In the genomic region with DNA sequence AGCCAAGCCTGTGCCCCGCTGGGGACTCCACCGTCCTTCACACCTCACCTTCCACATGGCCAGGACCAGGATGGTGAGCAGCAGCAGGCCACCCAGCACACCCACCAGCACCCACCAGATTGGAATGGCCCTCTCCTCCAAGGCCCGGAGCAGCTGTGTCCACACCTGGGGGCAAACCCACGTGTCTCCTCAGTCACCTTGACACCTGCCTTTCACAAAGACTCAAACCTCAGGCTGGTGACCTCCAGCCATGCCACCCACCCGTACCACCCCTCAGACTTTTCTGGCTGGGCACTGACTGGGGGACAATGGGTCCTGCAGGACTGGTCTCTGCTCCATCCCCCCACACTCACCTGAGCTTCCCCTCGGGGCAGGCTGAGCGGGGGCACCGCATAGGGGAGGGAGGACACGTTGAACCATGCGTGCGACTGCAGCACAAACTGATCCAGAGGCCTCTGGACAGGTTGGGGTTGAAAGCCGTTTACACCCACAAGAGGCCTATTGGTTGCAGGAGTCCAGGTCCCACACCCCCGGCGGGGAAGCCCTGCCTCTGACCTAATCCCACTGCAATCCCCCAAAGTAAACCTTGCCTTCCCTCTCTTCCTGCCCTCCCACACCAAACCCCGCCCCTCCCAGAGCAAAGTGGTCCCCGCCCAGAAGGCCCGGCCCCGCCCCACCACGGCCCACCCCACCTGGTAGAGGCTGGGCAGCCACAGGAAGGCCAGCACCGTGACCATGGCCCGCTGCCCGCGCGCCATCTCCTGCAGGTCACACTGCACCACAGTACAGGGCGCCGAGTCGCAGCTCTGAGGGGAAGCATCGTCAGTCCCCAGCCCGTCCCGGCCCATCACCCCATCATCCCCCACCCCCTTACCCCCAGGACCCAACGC, we compare ENCODE assay signal across 14 cellular contexts. TPM values are rescaled to one million over a fixed set of nuclear protein-coding genes. Genes with fewer than 3 reads are reported as not detected.
A peak's percentile ranks its signal among the peaks of the same experiment; 100 is the strongest.
DNase-seq lines count a peak whose midpoint lies in the region; ATAC-seq, FAIRE-seq and TF ChIP-seq lines count a peak whose summit lies in the region.
"Had no signal": no experiment of that assay in that cellular context is flagged by ENCODE, and none has a peak within 500 bp of the region (broad histone marks: within the 10 kb centered on the region; RNA-seq: fewer than 3 reads in every experiment).

No MANE protein-coding gene starts in this region.

- H3K9me3 ChIP-seq in right atrium auricular region, result no peaks in the 10 kb centered on the region
- H3K9me3 ChIP-seq in gastroesophageal sphincter, result no peaks in the 10 kb centered on the region
- no peaks in the 10 kb centered on the region for H3K9me3 ChIP-seq in HepG2 (ENCODE audit: low read length)
- H3K9me3 ChIP-seq: esophagus muscularis mucosa, HAP-1 had no signal

- WGBS in gastroesophageal sphincter (ENCODE audit: low coverage in 1 of 2), 2 donors, result 87% methylated on average over 3 of the region's 31 CpGs; no CpG with 5 or more reads in 1 of the 2 donors
- WGBS in HepG2 (ENCODE audit: low lambda C conversion rate), result 15% methylated on average over 24 of the region's 31 CpGs

- H3K36me3 ChIP-seq in right atrium auricular region (no peaks in the 10 kb centered on the region), gastroesophageal sphincter (no peaks in the 10 kb centered on the region), HepG2 (replicated peaks in 1 of 2; ENCODE audit: control insufficient read depth in 1 of 2, insufficient read depth in 2 of 2, low read length in 2 of 2) (no peaks in the 10 kb centered on the region)
- H3K36me3 ChIP-seq: esophagus muscularis mucosa, HAP-1 had no signal

- no peak for TF ChIP-seq POLR2A in gastroesophageal sphincter (IDR thresholded peaks at IDR 0.05)
- TF ChIP-seq POLR2A in HepG2 (IDR thresholded peaks at IDR 0.05; ENCODE audit: insufficient read depth in 1 of 2, low read depth in 2 of 2, low read length in 2 of 2), result peak; percentile 40 to 60; a peak in 1 of 4 replicates

- ATAC-seq in Right ventricle myocardium inferior, result no peak
- ATAC-seq in gastroesophageal sphincter, result peak; percentile 61
- ATAC-seq in HepG2, result peak; percentile 74
- ATAC-seq: activated naive CD4-positive, alpha-beta T cell treated with anti-CD3 and anti-CD28 coated beads, Interleukin-2, amount 50 U/mL, for 72 hours had no signal

- peak overlapping the region; percentile 77 for H3K4me2 ChIP-seq in HepG2 (ENCODE audit: low read depth, low read length)

- no peak overlapping the region for H2AFZ ChIP-seq in HepG2 (ENCODE audit: low read length)

- TF ChIP-seq CTCF in right atrium auricular region (IDR thresholded peaks at IDR 0.05) (no peak), gastroesophageal sphincter (IDR thresholded peaks at IDR 0.05) (no peak), HepG2 (CRISPR knock-in tag; IDR thresholded peaks at IDR 0.05) (0 out of 2 replicates have a peak, but pooled peaks have one; percentile 2)

- TF ChIP-seq EP300 in gastroesophageal sphincter (IDR thresholded peaks at IDR 0.05), result no peak
- peak in 1 of 2 experiments; percentile 31; a peak in 1 of 4 replicates for TF ChIP-seq EP300 in HepG2 (IDR thresholded peaks at IDR 0.05; ENCODE audit: low read depth in 2 of 2, low read length in 2 of 2)
- no peak for TF ChIP-seq EP300 in HepG2 (CRISPR knock-in tag; IDR thresholded peaks at IDR 0.05; ENCODE audit: borderline replicate concordance)

- CTCF ChIA-PET in HepG2 (lab: Yijun Ruan, JAX; ENCODE audit: low intra/inter-chr PET ratio, low total read pairs), result interaction anchor here (1.3 kb wide), 1 partner anchor 8 kb away, joined by 3 read pairs; no protein-coding TSS in a partner anchor

- H4K20me1 ChIP-seq in HepG2 (ENCODE audit: insufficient read depth, low read length), result no peaks in the 10 kb centered on the region; the same call in 1 of the 2 replicates

- peaks cover 0 to 26% of the 10 kb centered on the region in 2 donors for H3K4me1 ChIP-seq in right atrium auricular region
- H3K4me1 ChIP-seq in gastroesophageal sphincter, result peaks cover 0 to 26% (median 4%) of the 10 kb centered on the region in 3 donors
- H3K4me1 ChIP-seq in HepG2 (ENCODE audit: insufficient read depth, low read length), result peaks cover 66% of the 10 kb centered on the region
- H3K4me1 ChIP-seq: HAP-1 had no signal

- intact Hi-C loops in Right ventricle myocardium inferior (cut with DNase I) (no loop called here), HepG2 (cut with micrococcal nuclease; ENCODE audit: unreplicated experiment) (no loop called here)

- BruUV-seq in HepG2 (replicated peaks; lab: Mats Ljungman, UMichigan), result no TSS peak

- DNase-seq in Right ventricle myocardium inferior (ENCODE audit: missing footprints) (peak; percentile 69), right atrium auricular region (ENCODE audit: low spot score) (no peak), HepG2 (ENCODE audit: low spot score) (peak; percentile 87), NCI-H1436 (lab: John Stamatoyannopoulos, UW) (no peak), NCI-H2107 treated with DMSO at 0.1 percent for 48 hours (lab: John Stamatoyannopoulos, UW; ENCODE audit: unreplicated experiment) (no peak), OCI-M2 (lab: John Stamatoyannopoulos, UW; ENCODE audit: unreplicated experiment) (no peak), DMS 273 (lab: John Stamatoyannopoulos, UW; ENCODE audit: unreplicated experiment) (no peak)
- DNase-seq: DND-41, Kasumi-1 had no signal

- peak overlapping the region; percentile 27; the same call in 1 of the 2 replicates for H3K9ac ChIP-seq in HepG2 (ENCODE audit: insufficient read depth, low read depth, low read length)

- H3K4me3 ChIP-seq in right atrium auricular region (no peak overlapping the region), gastroesophageal sphincter (peak overlapping the region in 1 of 2 donors; percentile 4), HepG2 (replicated peaks in 1 of 3; ENCODE audit: insufficient read depth in 1 of 3, low read depth in 2 of 3, low read length in 3 of 3) (peak overlapping the region; percentile 14 to 55 (median 27); a peak in 5 of 6 replicates)
- H3K4me3 ChIP-seq: esophagus muscularis mucosa, HAP-1 had no signal

- no peaks in the 10 kb centered on the region for H3K27me3 ChIP-seq in right atrium auricular region
- peaks cover 30% of the 10 kb centered on the region for H3K27me3 ChIP-seq in gastroesophageal sphincter
- H3K27me3 ChIP-seq in HepG2 (ENCODE audit: control insufficient read depth in 1 of 2, insufficient read depth in 2 of 2, low read length in 2 of 2), result peaks cover 0 to 12% of the 10 kb centered on the region in 2 experiments; a peak in 2 of 5 replicates

- no peak for FAIRE-seq in HepG2 (lab: Jason Lieb, UNC)
- FAIRE-seq: islet of Langerhans had no signal

- in situ Hi-C loops in HepG2 (cut with HindIII; ENCODE audit: extremely low pct_ligation_motif_present, low pct_unique_long_range_greater_than_20kb), result no loop called here

- no peak for TF ChIP-seq RAD21 in HepG2 (CRISPR knock-in tag; IDR thresholded peaks at IDR 0.05)

- H3K27ac ChIP-seq in right atrium auricular region (no peak overlapping the region), gastroesophageal sphincter (no peak overlapping the region), HepG2 (ENCODE audit: extremely low read length, insufficient read depth, low read length) (no peak overlapping the region)
- H3K27ac ChIP-seq: esophagus muscularis mucosa had no signal

- no peaks in the 10 kb centered on the region for H3K79me2 ChIP-seq in HepG2 (ENCODE audit: insufficient read depth, low read length)

- POLR2A ChIA-PET in HepG2 (lab: Yijun Ruan, JAX), result interaction anchor here (1.5 to 2.8 kb wide), 3 partner anchors 10 to 129 kb away, joined by 5 to 12 read pairs (median 7); partner anchors contain the start of gene GPATCH8

RNA-seq across cellular contexts. Expression of gene FAM171A2, which starts 10.9 kb away (rescaled TPM):
- total RNA-seq in Right ventricle myocardium inferior, result 0.70 TPM
- total RNA-seq in right atrium auricular region, result 1 to 10 TPM; 2.4 to 3.3 TPM
- total RNA-seq in gastroesophageal sphincter, result 1 to 10 TPM in 2 of 4 donors, under 1 TPM in 1, not detected in 1; 0.50 to 3.0 (median 2.3) TPM
- 1.0 and 1.8 TPM in 2 replicates for total RNA-seq in HepG2 (2016; rRNA removed; fragmentation: Illumina TruSeq; extraction: Trizol)
- 0.44 and 1.2 TPM in 2 replicates for total RNA-seq in HepG2 (2016; cell fraction: cytosol; rRNA removed; fragmentation: Illumina TruSeq; extraction: Trizol; ENCODE audit: low read depth)
- 0.97 and 2.0 TPM in 2 replicates for total RNA-seq in HepG2 (2016; cell fraction: insoluble cytoplasmic fraction; rRNA removed; fragmentation: Illumina TruSeq; extraction: Trizol)
- 1.4 and 2.0 TPM in 2 replicates for total RNA-seq in HepG2 (2016; cell fraction: membrane; rRNA removed; fragmentation: Illumina TruSeq; extraction: Trizol)
- 1.8 and 2.4 TPM in 2 replicates for total RNA-seq in HepG2 (2016; cell fraction: nucleus; rRNA removed; fragmentation: Illumina TruSeq; extraction: Trizol)
- 3.6 and 5.8 TPM in 2 replicates for polyA plus RNA-seq in HepG2 (2011; rRNA removed)
- 3.3 and 4.9 TPM in 2 replicates for polyA plus RNA-seq in HepG2 (2011; cell fraction: cytosol; rRNA removed)
- 5.7 and 6.2 TPM in 2 replicates for polyA plus RNA-seq in HepG2 (2011; cell fraction: nucleus; rRNA removed)
- 3.9 and 7.7 TPM in 2 replicates for polyA plus RNA-seq in HepG2 (2012)
- polyA plus RNA-seq in HepG2 (2016; cell fraction: cytosol; fragmentation: Illumina TruSeq; extraction: Trizol; ENCODE audit: low read depth), result 0.99 and 1.1 TPM in 2 replicates
- 0.66 and 0.71 TPM in 2 replicates for polyA plus RNA-seq in HepG2 (2016; cell fraction: insoluble cytoplasmic fraction; fragmentation: Illumina TruSeq; extraction: Trizol; ENCODE audit: low read depth)
- 0.84 and 1.1 TPM in 2 replicates for polyA plus RNA-seq in HepG2 (2016; cell fraction: membrane; fragmentation: Illumina TruSeq; extraction: Trizol; ENCODE audit: low read depth)
- 3.3 and 3.5 TPM in 2 replicates for polyA plus RNA-seq in HepG2 (2016; cell fraction: nucleus; fragmentation: Illumina TruSeq; extraction: Trizol; ENCODE audit: insufficient read depth, low read depth)
- 1.3 and 9.8 TPM in 2 replicates for polyA minus RNA-seq in HepG2 (2011; rRNA and poly(A)+ RNA removed; ENCODE audit: low replicate concordance)
- polyA minus RNA-seq in HepG2 (2011; cell fraction: cytosol; rRNA and poly(A)+ RNA removed), result 3.0 and 3.8 TPM in 2 replicates
- polyA minus RNA-seq in HepG2 (2011; cell fraction: nucleus; rRNA and poly(A)+ RNA removed), result 1.3 and 2.7 TPM in 2 replicates

RNA-seq across cellular contexts. Expression of gene ITGA2B, which starts 14.9 kb away (rescaled TPM):
- total RNA-seq in Right ventricle myocardium inferior (0.78 TPM), right atrium auricular region (1 to 10 TPM; 1.0 to 2.6 TPM), gastroesophageal sphincter (1 to 10 TPM in 1 of 4 donors, under 1 TPM in 2, not detected in 1; 0.31 to 1.2 (median 0.45) TPM), HepG2 (2016; rRNA removed; fragmentation: Illumina TruSeq; extraction: Trizol) (0.38 and 0.41 TPM in 2 replicates)
- 0.30 TPM in 1 of 2 replicates, not detected in the other for total RNA-seq in HepG2 (2016; cell fraction: cytosol; rRNA removed; fragmentation: Illumina TruSeq; extraction: Trizol; ENCODE audit: low read depth)
- total RNA-seq in HepG2 (2016; cell fraction: insoluble cytoplasmic fraction; rRNA removed; fragmentation: Illumina TruSeq; extraction: Trizol), result 0.22 and 0.37 TPM in 2 replicates
- 0.19 and 0.83 TPM in 2 replicates for total RNA-seq in HepG2 (2016; cell fraction: membrane; rRNA removed; fragmentation: Illumina TruSeq; extraction: Trizol)
- total RNA-seq in HepG2 (2016; cell fraction: nucleus; rRNA removed; fragmentation: Illumina TruSeq; extraction: Trizol), result 0.37 and 0.44 TPM in 2 replicates
- polyA plus RNA-seq in HepG2 (2011; rRNA removed), result 1.1 and 1.9 TPM in 2 replicates
- 0.42 and 0.63 TPM in 2 replicates for polyA plus RNA-seq in HepG2 (2011; cell fraction: cytosol; rRNA removed)
- polyA plus RNA-seq in HepG2 (2011; cell fraction: nucleus; rRNA removed), result 11.3 and 12.6 TPM in 2 replicates
- 2.4 and 4.7 TPM in 2 replicates for polyA plus RNA-seq in HepG2 (2012)
- 0.27 TPM in 1 of 2 replicates, not detected in the other for polyA plus RNA-seq in HepG2 (2016; cell fraction: cytosol; fragmentation: Illumina TruSeq; extraction: Trizol; ENCODE audit: low read depth)
- 0.25 TPM in 1 of 2 replicates, not detected in the other for polyA plus RNA-seq in HepG2 (2016; cell fraction: insoluble cytoplasmic fraction; fragmentation: Illumina TruSeq; extraction: Trizol; ENCODE audit: low read depth)
- polyA plus RNA-seq in HepG2 (2016; cell fraction: membrane; fragmentation: Illumina TruSeq; extraction: Trizol; ENCODE audit: low read depth), result 0.40 TPM in 1 of 2 replicates, not detected in the other
- 0.60 and 1.3 TPM in 2 replicates for polyA plus RNA-seq in HepG2 (2016; cell fraction: nucleus; fragmentation: Illumina TruSeq; extraction: Trizol; ENCODE audit: insufficient read depth, low read depth)
- 0.74 and 1.3 TPM in 2 replicates for polyA minus RNA-seq in HepG2 (2011; rRNA and poly(A)+ RNA removed; ENCODE audit: low replicate concordance)
- 0.26 and 0.69 TPM in 2 replicates for polyA minus RNA-seq in HepG2 (2011; cell fraction: cytosol; rRNA and poly(A)+ RNA removed)
- polyA minus RNA-seq in HepG2 (2011; cell fraction: nucleus; rRNA and poly(A)+ RNA removed), result 1.9 and 2.4 TPM in 2 replicates

RNA-seq across cellular contexts. Expression of gene GRN, which starts 29.4 kb away (rescaled TPM):
- total RNA-seq in Right ventricle myocardium inferior (150 TPM), right atrium auricular region (100 to 1,000 TPM; 258 to 290 TPM), gastroesophageal sphincter (100 to 1,000 TPM; 108 to 237 (median 182) TPM), HepG2 (2016; rRNA removed; fragmentation: Illumina TruSeq; extraction: Trizol) (41.2 and 86.6 TPM in 2 replicates)
- 14.7 and 16.4 TPM in 2 replicates for total RNA-seq in HepG2 (2016; cell fraction: cytosol; rRNA removed; fragmentation: Illumina TruSeq; extraction: Trizol; ENCODE audit: low read depth)
- 36.4 and 95.6 TPM in 2 replicates for total RNA-seq in HepG2 (2016; cell fraction: insoluble cytoplasmic fraction; rRNA removed; fragmentation: Illumina TruSeq; extraction: Trizol)
- total RNA-seq in HepG2 (2016; cell fraction: membrane; rRNA removed; fragmentation: Illumina TruSeq; extraction: Trizol), result 24.9 and 32.7 TPM in 2 replicates
- total RNA-seq in HepG2 (2016; cell fraction: nucleus; rRNA removed; fragmentation: Illumina TruSeq; extraction: Trizol), result 81.7 and 101 TPM in 2 replicates
- 143 and 195 TPM in 2 replicates for polyA plus RNA-seq in HepG2 (2011; rRNA removed)
- polyA plus RNA-seq in HepG2 (2011; cell fraction: cytosol; rRNA removed), result 82.9 and 130 TPM in 2 replicates
- polyA plus RNA-seq in HepG2 (2011; cell fraction: nucleus; rRNA removed), result 653 and 705 TPM in 2 replicates
- 166 and 219 TPM in 2 replicates for polyA plus RNA-seq in HepG2 (2012)
- polyA plus RNA-seq in HepG2 (2016; cell fraction: cytosol; fragmentation: Illumina TruSeq; extraction: Trizol; ENCODE audit: low read depth), result 23.3 and 23.7 TPM in 2 replicates
- polyA plus RNA-seq in HepG2 (2016; cell fraction: insoluble cytoplasmic fraction; fragmentation: Illumina TruSeq; extraction: Trizol; ENCODE audit: low read depth), result 50.3 and 62.4 TPM in 2 replicates
- polyA plus RNA-seq in HepG2 (2016; cell fraction: membrane; fragmentation: Illumina TruSeq; extraction: Trizol; ENCODE audit: low read depth), result 32.0 and 32.7 TPM in 2 replicates
- 211 and 219 TPM in 2 replicates for polyA plus RNA-seq in HepG2 (2016; cell fraction: nucleus; fragmentation: Illumina TruSeq; extraction: Trizol; ENCODE audit: insufficient read depth, low read depth)
- 65.4 and 170 TPM in 2 replicates for polyA minus RNA-seq in HepG2 (2011; rRNA and poly(A)+ RNA removed; ENCODE audit: low replicate concordance)
- 146 and 172 TPM in 2 replicates for polyA minus RNA-seq in HepG2 (2011; cell fraction: cytosol; rRNA and poly(A)+ RNA removed)
- polyA minus RNA-seq in HepG2 (2011; cell fraction: nucleus; rRNA and poly(A)+ RNA removed), result 48.2 and 74.1 TPM in 2 replicates

RNA-seq across cellular contexts. Expression of gene SLC25A39, which starts 49.9 kb away (rescaled TPM):
- total RNA-seq in Right ventricle myocardium inferior, result 50.6 TPM
- 10 to 100 TPM; 60.4 to 83.3 TPM for total RNA-seq in right atrium auricular region
- 10 to 100 TPM; 36.2 to 61.8 (median 49.2) TPM for total RNA-seq in gastroesophageal sphincter
- total RNA-seq in HepG2 (2016; rRNA removed; fragmentation: Illumina TruSeq; extraction: Trizol), result 119 and 151 TPM in 2 replicates
- 410 and 476 TPM in 2 replicates for total RNA-seq in HepG2 (2016; cell fraction: cytosol; rRNA removed; fragmentation: Illumina TruSeq; extraction: Trizol; ENCODE audit: low read depth)
- total RNA-seq in HepG2 (2016; cell fraction: insoluble cytoplasmic fraction; rRNA removed; fragmentation: Illumina TruSeq; extraction: Trizol), result 99.0 and 156 TPM in 2 replicates
- 478 and 550 TPM in 2 replicates for total RNA-seq in HepG2 (2016; cell fraction: membrane; rRNA removed; fragmentation: Illumina TruSeq; extraction: Trizol)
- 88.4 and 102 TPM in 2 replicates for total RNA-seq in HepG2 (2016; cell fraction: nucleus; rRNA removed; fragmentation: Illumina TruSeq; extraction: Trizol)
- 144 and 164 TPM in 2 replicates for polyA plus RNA-seq in HepG2 (2011; rRNA removed)
- polyA plus RNA-seq in HepG2 (2011; cell fraction: cytosol; rRNA removed), result 120 and 173 TPM in 2 replicates
- 432 and 489 TPM in 2 replicates for polyA plus RNA-seq in HepG2 (2011; cell fraction: nucleus; rRNA removed)
- 90.6 and 129 TPM in 2 replicates for polyA plus RNA-seq in HepG2 (2012)
- 809 and 889 TPM in 2 replicates for polyA plus RNA-seq in HepG2 (2016; cell fraction: cytosol; fragmentation: Illumina TruSeq; extraction: Trizol; ENCODE audit: low read depth)
- 161 and 204 TPM in 2 replicates for polyA plus RNA-seq in HepG2 (2016; cell fraction: insoluble cytoplasmic fraction; fragmentation: Illumina TruSeq; extraction: Trizol; ENCODE audit: low read depth)
- 764 and 806 TPM in 2 replicates for polyA plus RNA-seq in HepG2 (2016; cell fraction: membrane; fragmentation: Illumina TruSeq; extraction: Trizol; ENCODE audit: low read depth)
- polyA plus RNA-seq in HepG2 (2016; cell fraction: nucleus; fragmentation: Illumina TruSeq; extraction: Trizol; ENCODE audit: insufficient read depth, low read depth), result 299 and 303 TPM in 2 replicates
- 136 and 157 TPM in 2 replicates for polyA minus RNA-seq in HepG2 (2011; rRNA and poly(A)+ RNA removed; ENCODE audit: low replicate concordance)
- polyA minus RNA-seq in HepG2 (2011; cell fraction: cytosol; rRNA and poly(A)+ RNA removed), result 35.4 and 57.5 TPM in 2 replicates
- polyA minus RNA-seq in HepG2 (2011; cell fraction: nucleus; rRNA and poly(A)+ RNA removed), result 45.3 and 47.1 TPM in 2 replicates

Comparison
In these comparisons a context has a peak if more than half of its experiments do, and no peak if none do; other contexts are left out.
1. DNase-seq: peak in Right ventricle myocardium inferior (single experiment) and HepG2 (single experiment); none in right atrium auricular region (single experiment), NCI-H1436 (single experiment), NCI-H2107 treated with DMSO at 0.1 percent for 48 hours (single experiment), OCI-M2 (single experiment) and DMS 273 (single experiment).
2. H3K4me3 ChIP-seq: peak in HepG2 (3 of 3); none in right atrium auricular region (0 of 2).
3. POLR2A ChIP-seq: peak in HepG2 (2 of 2); none in gastroesophageal sphincter (0 of 2).